Comparison of ENCODE assay signal across 17 cellular contexts in the genomic region with DNA sequence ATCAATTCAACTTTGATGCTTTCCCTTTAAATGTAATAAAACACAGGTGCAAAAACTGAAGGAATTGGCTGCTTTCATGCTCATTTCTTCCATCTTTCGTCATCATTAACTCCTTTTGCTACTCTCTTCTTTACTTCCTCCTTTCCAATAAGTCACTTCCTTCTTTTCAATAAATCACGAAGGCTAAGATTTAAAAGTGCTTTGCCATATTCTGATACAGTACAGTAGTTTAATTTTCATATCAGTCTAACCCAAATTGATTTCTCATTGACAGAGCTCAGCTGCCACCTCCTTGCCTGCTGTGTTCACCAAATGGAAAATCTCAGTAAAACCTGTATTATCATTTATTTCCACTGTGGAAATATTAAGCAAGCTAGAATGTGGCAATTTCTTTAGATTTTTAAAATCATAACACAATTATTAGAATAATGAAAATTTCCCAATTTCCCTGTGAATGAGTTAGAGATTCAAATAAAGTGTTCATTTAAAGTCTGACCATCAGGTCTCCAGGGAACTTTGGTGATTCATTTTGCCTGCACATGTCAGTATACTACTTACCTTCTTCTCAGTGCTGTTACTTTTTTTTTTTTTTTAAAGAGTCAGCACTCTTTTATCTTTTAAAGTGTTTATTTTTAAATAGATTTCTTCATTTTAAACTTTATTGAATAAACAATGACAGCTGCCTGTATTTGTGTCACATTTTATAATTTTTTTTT. TPM values are rescaled to one million over a fixed set of nuclear protein-coding genes. Genes with fewer than 3 reads are reported as not detected.
A peak's percentile ranks its signal among the peaks of the same experiment; 100 is the strongest.
DNase-seq lines count a peak whose midpoint lies in the region; FAIRE-seq and TF ChIP-seq lines count a peak whose summit lies in the region.
"Had no signal": no experiment of that assay in that cellular context is flagged by ENCODE, and none has a peak within 500 bp of the region (broad histone marks: within the 10 kb centered on the region; RNA-seq: fewer than 3 reads in every experiment).

No MANE protein-coding gene starts in this region.

- DNase-seq in AG10803 (ENCODE audit: low read depth): peak; percentile 20
- DNase-seq in GM19239 (ENCODE audit: insufficient read length, low spot score): no peak
- peak; percentile 20 for DNase-seq in SK-MEL-5 (ENCODE audit: low read depth, low spot score)
- peak; percentile 70 for DNase-seq in fibroblast of mammary gland (ENCODE audit: low read depth)
- no peak for DNase-seq in activated CD4-positive, alpha-beta T cell treated with anti-CD3 and anti-CD28 coated beads for 1 hour
- DNase-seq in Ammon's horn (ENCODE audit: low spot score): no peak
- no peak for DNase-seq in activated effector memory CD4-positive, alpha-beta T cell treated with anti-CD3 and anti-CD28 coated beads, Interleukin-2, amount 50 U/mL, for 16 hours
- no peak for DNase-seq in occipital lobe (lab: John Stamatoyannopoulos, UW)
- DNase-seq: activated CD8-positive, alpha-beta memory T cell treated with anti-CD3 and anti-CD28 coated beads for 24 hours; colonic mucosa; GF-D8; H7; head of caudate nucleus; NCI-H2081; NCI-H526 treated with DMSO at 0.1 percent for 48 hours had no signal

- peak; percentile 8 for FAIRE-seq in GM19239 (lab: Jason Lieb, UNC)

- TF ChIP-seq CTCF in AG10803 (conservative IDR thresholded peaks at IDR 0.05; ENCODE audit: low read length): no peak
- no peak for TF ChIP-seq CTCF in fibroblast of mammary gland (conservative IDR thresholded peaks at IDR 0.05; ENCODE audit: control insufficient read depth, insufficient read depth, low read depth, low read length)

- H3K4me3 ChIP-seq in AG10803 (ENCODE audit: low read length): no peak overlapping the region
- H3K4me3 ChIP-seq in fibroblast of mammary gland (ENCODE audit: control insufficient read depth, low read depth, low read length): no peak overlapping the region
- H3K4me3 ChIP-seq: colonic mucosa, neural progenitor cell, suprapubic skin had no signal

- in situ Hi-C loops in SK-MEL-5 (cut with HindIII; ENCODE audit: low pct_unique_long_range_greater_than_20kb, low sequenced_read_pairs): no loop called here

RNA-seq across cellular contexts. Expression of a gene that starts 41.6 kb away (rescaled TPM):
- total RNA-seq in SK-MEL-5 (2014; rRNA removed; shearing (Covaris generic)): not detected in 2 replicates
- not detected in 2 replicates for polyA plus RNA-seq in SK-MEL-5 (2015; cell fraction: cytosol; rRNA removed)
- not detected in 2 replicates for polyA plus RNA-seq in SK-MEL-5 (2015; cell fraction: nucleus; rRNA removed)
- not detected for total RNA-seq in occipital lobe
- total RNA-seq: colonic mucosa had no signal

RNA-seq across cellular contexts. Expression of a gene that starts 55.5 kb away (rescaled TPM):
- 28.7 and 30.2 TPM in 2 replicates for total RNA-seq in SK-MEL-5 (2014; rRNA removed; shearing (Covaris generic))
- polyA plus RNA-seq in SK-MEL-5 (2015; cell fraction: cytosol; rRNA removed): 15.1 and 21.6 TPM in 2 replicates
- polyA plus RNA-seq in SK-MEL-5 (2015; cell fraction: nucleus; rRNA removed): 23.3 and 24.0 TPM in 2 replicates
- total RNA-seq in occipital lobe: 110 TPM

Comparison
In these comparisons a context has a peak if more than half of its experiments do, and no peak if none do; other contexts are left out.
1. DNase-seq: peak in AG10803 (single experiment), SK-MEL-5 (single experiment) and fibroblast of mammary gland (single experiment); none in GM19239 (single experiment), activated CD4-positive, alpha-beta T cell treated with anti-CD3 and anti-CD28 coated beads for 1 hour (single experiment), Ammon's horn (single experiment), activated effector memory CD4-positive, alpha-beta T cell treated with anti-CD3 and anti-CD28 coated beads, Interleukin-2, amount 50 U/mL, for 16 hours (single experiment) and occipital lobe (single experiment).